ENCODE assay signal across 14 cellular contexts in genomic region chr7:107949443-107949935, GRCh38. TPM values are rescaled to one million over a fixed set of nuclear protein-coding genes. Genes with fewer than 3 reads are reported as not detected.
DNase-seq lines count a peak whose midpoint lies in the region; ATAC-seq and TF ChIP-seq lines count a peak whose summit lies in the region.
"Had no signal": no experiment of that assay in that cellular context is flagged by ENCODE, and none has a peak within 500 bp of the region (broad histone marks: within the 10 kb centered on the region; RNA-seq: fewer than 3 reads in every experiment).

No MANE protein-coding gene starts in this region.

- H3K4me1 ChIP-seq in Caco-2 (peaks cover 63% of the 10 kb centered on the region), gastroesophageal sphincter (peaks cover 8 to 73% (median 11%) of the 10 kb centered on the region in 3 donors), sigmoid colon (peaks cover 0 to 73% (median 64%) of the 10 kb centered on the region in 4 donors), psoas muscle (peaks cover 10% of the 10 kb centered on the region)

- TF ChIP-seq POLR2A in gastroesophageal sphincter (IDR thresholded peaks at IDR 0.05) = no peak
- no peak for TF ChIP-seq POLR2A in sigmoid colon (IDR thresholded peaks at IDR 0.05)

- H3K27me3 Mint-ChIP-seq in Caco-2 (ENCODE audit: insufficient read depth, unreplicated experiment) = no peaks in the 10 kb centered on the region

- peaks cover 63% of the 10 kb centered on the region for H3K4me1 Mint-ChIP-seq in Caco-2 (ENCODE audit: low read depth, unreplicated experiment)
- H3K4me1 Mint-ChIP-seq: activated CD8-positive, alpha-beta memory T cell treated with anti-CD3 and anti-CD28 coated beads, Interleukin-2, amount 10 ng/mL, durations not matched to agents 7 days and 5 days had no signal

- CTCF ChIA-PET in Caco-2 (lab: Charles Lee) = interaction anchor here (0.7 to 0.9 kb wide), 2 partner anchors 66 to 197 kb away, joined by 3 read pairs; no protein-coding TSS in a partner anchor

- no peaks in the 10 kb centered on the region for H3K9me3 Mint-ChIP-seq in Caco-2 (ENCODE audit: unreplicated experiment)
- H3K9me3 Mint-ChIP-seq: activated naive CD4-positive, alpha-beta T cell treated with anti-CD3 and anti-CD28 coated beads for 36 hours had no signal

- no peak for ATAC-seq in gastroesophageal sphincter
- ATAC-seq in HG03159 (IDR thresholded peaks at IDR 0.05; ENCODE audit: unreplicated experiment) = no peak
- no peak for ATAC-seq in psoas muscle
- ATAC-seq: activated CD8-positive, alpha-beta memory T cell treated with anti-CD3 and anti-CD28 coated beads, Interleukin-2, amount 10 ng/mL, durations not matched to agents 7 days and 5 days had no signal

- H3K36me3 ChIP-seq in Caco-2 (ENCODE audit: control insufficient read depth, insufficient read depth, low read length) (peaks cover 13% of the 10 kb centered on the region), gastroesophageal sphincter (peaks cover 0 to 57% of the 10 kb centered on the region in 2 donors), sigmoid colon (peaks cover 9 to 81% (median 28%) of the 10 kb centered on the region in 4 donors), psoas muscle (ENCODE audit: insufficient read depth in 1 of 2, low read depth in 1 of 2) (peaks cover 0 to 39% of the 10 kb centered on the region in 2 donors), H7 (replicated peaks; ENCODE audit: control insufficient read depth, insufficient read depth, low read length) (peaks cover 6% of the 10 kb centered on the region)

- no peak overlapping the region for H3K4me3 ChIP-seq in Caco-2 (ENCODE audit: low read depth, low read length)
- H3K4me3 ChIP-seq in gastroesophageal sphincter = no peak overlapping the region
- no peak overlapping the region for H3K4me3 ChIP-seq in sigmoid colon
- no peak overlapping the region for H3K4me3 ChIP-seq in psoas muscle
- no peak overlapping the region for H3K4me3 ChIP-seq in H7 (ENCODE audit: insufficient read depth, low read depth, low read length)

- peak overlapping the region; percentile 56 for H3K27ac Mint-ChIP-seq in Caco-2 (ENCODE audit: unreplicated experiment)
- H3K27ac Mint-ChIP-seq: activated CD8-positive, alpha-beta memory T cell treated with anti-CD3 and anti-CD28 coated beads, Interleukin-2, amount 10 ng/mL, durations not matched to agents 7 days and 5 days; activated naive CD4-positive, alpha-beta T cell treated with anti-CD3 and anti-CD28 coated beads for 36 hours had no signal

- TF ChIP-seq CTCF in Caco-2 (IDR thresholded peaks at IDR 0.05; ENCODE audit: insufficient read depth in 1 of 2, low read depth in 1 of 2, low read length in 1 of 2, severe bottlenecking in 1 of 2, unreplicated experiment in 1 of 2) (no peak), VCaP (conservative IDR thresholded peaks at IDR 0.05) (no peak), gastroesophageal sphincter (IDR thresholded peaks at IDR 0.05) (no peak), sigmoid colon (IDR thresholded peaks at IDR 0.05) (no peak), psoas muscle (IDR thresholded peaks at IDR 0.05) (no peak)

- no peaks in the 10 kb centered on the region for H3K27me3 ChIP-seq in Caco-2 (replicated peaks; ENCODE audit: control insufficient read depth, insufficient read depth, low read length)
- H3K27me3 ChIP-seq in gastroesophageal sphincter = no peaks in the 10 kb centered on the region
- no peaks in the 10 kb centered on the region for H3K27me3 ChIP-seq in sigmoid colon
- no peaks in the 10 kb centered on the region for H3K27me3 ChIP-seq in psoas muscle (ENCODE audit: insufficient read depth in 3 of 3, low read length in 2 of 3)
- no peaks in the 10 kb centered on the region for H3K27me3 ChIP-seq in H7 (ENCODE audit: control insufficient read depth, insufficient read depth, low read length)

- BruUV-seq in Caco-2 (replicated peaks; lab: Mats Ljungman, UMichigan) = no TSS peak

- intact Hi-C loops in Caco-2 (cut with micrococcal nuclease; ENCODE audit: unreplicated experiment) = no loop called here
- intact Hi-C loops in sigmoid colon (cut with DNase I) = no loop called here
- intact Hi-C loops in psoas muscle (cut with DNase I) = no loop called here

- DNase-seq in Caco-2 = no peak
- DNase-seq in sigmoid colon = no peak
- DNase-seq in stimulated activated CD4-positive, alpha-beta T cell treated with anti-CD3 and anti-CD28 coated beads, Interleukin-1b, Interleukin-23, amount 100 ng/mL, for 48 hours = no peak
- DNase-seq in psoas muscle = no peak
- no peak for DNase-seq in H7
- DNase-seq: activated CD8-positive, alpha-beta memory T cell treated with anti-CD3 and anti-CD28 coated beads, Interleukin-2, amount 10 ng/mL, durations not matched to agents 7 days and 5 days; activated naive CD4-positive, alpha-beta T cell treated with anti-CD3 and anti-CD28 coated beads for 36 hours; NCI-H1694; NCI-H510A; OCI-M1 had no signal

- POLR2A ChIA-PET in Caco-2 (lab: Charles Lee) = interaction anchor here (0.7 to 0.9 kb wide), 2 partner anchors 56 to 75 kb away, joined by 3 to 5 read pairs; no protein-coding TSS in a partner anchor

- no peak for TF ChIP-seq EP300 in gastroesophageal sphincter (IDR thresholded peaks at IDR 0.05)
- TF ChIP-seq EP300 in sigmoid colon (IDR thresholded peaks at IDR 0.05) = no peak

- H3K27ac ChIP-seq in VCaP (peak overlapping the region; percentile 44), gastroesophageal sphincter (peak overlapping the region; percentile 16 to 58 (median 51)), sigmoid colon (peak overlapping the region in 3 of 4 donors; percentile 38 to 68 (median 59)), psoas muscle (no peak overlapping the region)

- WGBS in gastroesophageal sphincter (ENCODE audit: low coverage in 1 of 2), 2 donors = 27 to 43% methylated on average over 1 of the region's 1 CpG
- 71 to 72% methylated on average over 1 of the region's 1 CpG for WGBS in sigmoid colon, 2 donors
- WGBS in psoas muscle, 3 donors = 41 to 65% (median 51%) methylated on average over 1 of the region's 1 CpG

- H3K36me3 Mint-ChIP-seq in Caco-2 (ENCODE audit: insufficient read depth, unreplicated experiment) = peaks cover 99% of the 10 kb centered on the region
- H3K36me3 Mint-ChIP-seq: activated CD8-positive, alpha-beta memory T cell treated with anti-CD3 and anti-CD28 coated beads, Interleukin-2, amount 10 ng/mL, durations not matched to agents 7 days and 5 days had no signal

- H3K9me3 ChIP-seq in Caco-2 = no peaks in the 10 kb centered on the region
- no peaks in the 10 kb centered on the region for H3K9me3 ChIP-seq in gastroesophageal sphincter
- H3K9me3 ChIP-seq in sigmoid colon = no peaks in the 10 kb centered on the region
- H3K9me3 ChIP-seq in psoas muscle = no peaks in the 10 kb centered on the region

- H3K4me3 Mint-ChIP-seq in Caco-2 (ENCODE audit: unreplicated experiment) = peak overlapping the region; percentile 28
- H3K4me3 Mint-ChIP-seq: activated CD8-positive, alpha-beta memory T cell treated with anti-CD3 and anti-CD28 coated beads, Interleukin-2, amount 10 ng/mL, durations not matched to agents 7 days and 5 days; activated naive CD4-positive, alpha-beta T cell treated with anti-CD3 and anti-CD28 coated beads for 36 hours had no signal

RNA-seq across cellular contexts. Expression of gene LAMB1, which starts 53.5 kb away (rescaled TPM):
- total RNA-seq in Caco-2 (2022) (418 and 431 TPM in 2 replicates), gastroesophageal sphincter (100 to 1,000 TPM; 130 to 193 (median 179) TPM), sigmoid colon (100 to 1,000 TPM; 161 to 246 (median 185) TPM), psoas muscle (10 to 100 TPM; 23.7 to 43.6 (median 26.4) TPM)
- polyA plus RNA-seq in sigmoid colon (100 to 1,000 TPM in 1 of 3 donors, 10 to 100 TPM in 2; 16.9 to 103 (median 22.8) TPM), psoas muscle (10 to 100 TPM; 17.0 to 45.9 (median 25.8) TPM)
- 61.0 and 77.2 TPM in 2 replicates for total RNA-seq in H7 (2014; rRNA removed; shearing (Covaris generic))
- total RNA-seq: activated CD8-positive, alpha-beta memory T cell treated with anti-CD3 and anti-CD28 coated beads, Interleukin-2, amount 10 ng/mL, durations not matched to agents 7 days and 5 days; T-helper 1 cell treated with Interleukin-12 subunit alpha and Interleukin-12 subunit beta and Interleukin-4 antibody, amounts not matched to agents 30 ng/mL and 1 ng/mL, for 36 hours had no signal

RNA-seq across cellular contexts. Expression of gene DLD, which starts 58.5 kb away (rescaled TPM):
- total RNA-seq in Caco-2 (2022) = 140 and 141 TPM in 2 replicates
- 100 to 1,000 TPM in 3 of 4 donors, 10 to 100 TPM in 1; 79.3 to 246 (median 148) TPM for total RNA-seq in gastroesophageal sphincter
- 100 to 1,000 TPM in 3 of 4 donors, 10 to 100 TPM in 1; 97.2 to 446 (median 124) TPM for total RNA-seq in sigmoid colon
- polyA plus RNA-seq in sigmoid colon = 100 to 1,000 TPM in 2 of 3 donors, 10 to 100 TPM in 1; 82.3 to 127 (median 111) TPM
- 100 to 1,000 TPM; 148 to 219 (median 161) TPM for total RNA-seq in psoas muscle
- 100 to 1,000 TPM; 136 to 284 (median 183) TPM for polyA plus RNA-seq in psoas muscle
- 58.5 and 65.1 TPM in 2 replicates for total RNA-seq in H7 (2014; rRNA removed; shearing (Covaris generic))
